ENCODE assay signal across 1 cellular context in the genomic region with DNA sequence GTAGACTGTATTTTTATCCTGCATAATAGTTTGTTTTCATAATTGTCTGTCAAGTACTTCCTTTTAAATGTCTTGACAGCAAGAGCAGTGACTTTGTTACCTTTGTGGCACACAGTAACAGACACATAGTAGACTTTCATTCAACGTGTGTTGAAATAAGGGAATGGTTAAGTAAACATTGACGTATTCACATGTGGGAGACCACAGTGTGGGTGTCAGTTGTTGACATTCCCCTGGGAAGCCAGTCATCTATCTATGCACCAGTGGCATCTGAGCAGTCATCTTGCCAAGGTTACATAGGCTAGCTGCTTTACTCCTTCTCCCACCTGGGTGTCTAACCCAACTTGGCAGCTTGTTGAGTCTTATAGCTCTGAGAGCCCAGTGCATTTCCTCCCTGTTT.
TF ChIP-seq lines count a peak whose summit lies in the region.

No MANE protein-coding gene starts in this region.

TF ChIP-seq in liver, 16 proteins besides CTCF, POLR2A, EP300 and RAD21:
- peak in 1 of 2 donors; percentile 30 for TF ChIP-seq EGR1 (IDR thresholded peaks at IDR 0.05; ENCODE audit: low read depth in 2 of 2)
- TF ChIP-seq, protein P1, sequence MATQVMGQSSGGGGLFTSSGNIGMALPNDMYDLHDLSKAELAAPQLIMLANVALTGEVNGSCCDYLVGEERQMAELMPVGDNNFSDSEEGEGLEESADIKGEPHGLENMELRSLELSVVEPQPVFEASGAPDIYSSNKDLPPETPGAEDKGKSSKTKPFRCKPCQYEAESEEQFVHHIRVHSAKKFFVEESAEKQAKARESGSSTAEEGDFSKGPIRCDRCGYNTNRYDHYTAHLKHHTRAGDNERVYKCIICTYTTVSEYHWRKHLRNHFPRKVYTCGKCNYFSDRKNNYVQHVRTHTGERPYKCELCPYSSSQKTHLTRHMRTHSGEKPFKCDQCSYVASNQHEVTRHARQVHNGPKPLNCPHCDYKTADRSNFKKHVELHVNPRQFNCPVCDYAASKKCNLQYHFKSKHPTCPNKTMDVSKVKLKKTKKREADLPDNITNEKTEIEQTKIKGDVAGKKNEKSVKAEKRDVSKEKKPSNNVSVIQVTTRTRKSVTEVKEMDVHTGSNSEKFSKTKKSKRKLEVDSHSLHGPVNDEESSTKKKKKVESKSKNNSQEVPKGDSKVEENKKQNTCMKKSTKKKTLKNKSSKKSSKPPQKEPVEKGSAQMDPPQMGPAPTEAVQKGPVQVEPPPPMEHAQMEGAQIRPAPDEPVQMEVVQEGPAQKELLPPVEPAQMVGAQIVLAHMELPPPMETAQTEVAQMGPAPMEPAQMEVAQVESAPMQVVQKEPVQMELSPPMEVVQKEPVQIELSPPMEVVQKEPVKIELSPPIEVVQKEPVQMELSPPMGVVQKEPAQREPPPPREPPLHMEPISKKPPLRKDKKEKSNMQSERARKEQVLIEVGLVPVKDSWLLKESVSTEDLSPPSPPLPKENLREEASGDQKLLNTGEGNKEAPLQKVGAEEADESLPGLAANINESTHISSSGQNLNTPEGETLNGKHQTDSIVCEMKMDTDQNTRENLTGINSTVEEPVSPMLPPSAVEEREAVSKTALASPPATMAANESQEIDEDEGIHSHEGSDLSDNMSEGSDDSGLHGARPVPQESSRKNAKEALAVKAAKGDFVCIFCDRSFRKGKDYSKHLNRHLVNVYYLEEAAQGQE (IDR thresholded peaks at IDR 0.05): no peak
- no peak for TF ChIP-seq YY1 (IDR thresholded peaks at IDR 0.05)
- TF ChIP-seq, protein P2, sequence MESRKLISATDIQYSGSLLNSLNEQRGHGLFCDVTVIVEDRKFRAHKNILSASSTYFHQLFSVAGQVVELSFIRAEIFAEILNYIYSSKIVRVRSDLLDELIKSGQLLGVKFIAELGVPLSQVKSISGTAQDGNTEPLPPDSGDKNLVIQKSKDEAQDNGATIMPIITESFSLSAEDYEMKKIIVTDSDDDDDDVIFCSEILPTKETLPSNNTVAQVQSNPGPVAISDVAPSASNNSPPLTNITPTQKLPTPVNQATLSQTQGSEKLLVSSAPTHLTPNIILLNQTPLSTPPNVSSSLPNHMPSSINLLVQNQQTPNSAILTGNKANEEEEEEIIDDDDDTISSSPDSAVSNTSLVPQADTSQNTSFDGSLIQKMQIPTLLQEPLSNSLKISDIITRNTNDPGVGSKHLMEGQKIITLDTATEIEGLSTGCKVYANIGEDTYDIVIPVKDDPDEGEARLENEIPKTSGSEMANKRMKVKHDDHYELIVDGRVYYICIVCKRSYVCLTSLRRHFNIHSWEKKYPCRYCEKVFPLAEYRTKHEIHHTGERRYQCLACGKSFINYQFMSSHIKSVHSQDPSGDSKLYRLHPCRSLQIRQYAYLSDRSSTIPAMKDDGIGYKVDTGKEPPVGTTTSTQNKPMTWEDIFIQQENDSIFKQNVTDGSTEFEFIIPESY (IDR thresholded peaks at IDR 0.05): no peak
- TF ChIP-seq, protein P3, sequence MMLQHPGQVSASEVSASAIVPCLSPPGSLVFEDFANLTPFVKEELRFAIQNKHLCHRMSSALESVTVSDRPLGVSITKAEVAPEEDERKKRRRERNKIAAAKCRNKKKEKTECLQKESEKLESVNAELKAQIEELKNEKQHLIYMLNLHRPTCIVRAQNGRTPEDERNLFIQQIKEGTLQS (IDR thresholded peaks at IDR 0.05): no peak
- TF ChIP-seq HNF4G (IDR thresholded peaks at IDR 0.05): no peak
- TF ChIP-seq, protein P4, sequence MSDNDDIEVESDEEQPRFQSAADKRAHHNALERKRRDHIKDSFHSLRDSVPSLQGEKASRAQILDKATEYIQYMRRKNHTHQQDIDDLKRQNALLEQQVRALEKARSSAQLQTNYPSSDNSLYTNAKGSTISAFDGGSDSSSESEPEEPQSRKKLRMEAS (IDR thresholded peaks at IDR 0.05): no peak
- no peak for TF ChIP-seq GABPA (IDR thresholded peaks at IDR 0.05 in 1 of 2, conservative IDR thresholded peaks at IDR 0.05 in 1 of 2)
- TF ChIP-seq JUND (IDR thresholded peaks at IDR 0.05): no peak
- TF ChIP-seq TAF1 (conservative IDR thresholded peaks at IDR 0.05): no peak
- peak; percentile 83 for TF ChIP-seq FOXA1 (IDR thresholded peaks at IDR 0.05)
- TF ChIP-seq FOXA2 (IDR thresholded peaks at IDR 0.05): peak; percentile 91
- no peak for TF ChIP-seq SP1 (IDR thresholded peaks at IDR 0.05)
- TF ChIP-seq HNF4A (conservative IDR thresholded peaks at IDR 0.05): peak in 1 of 2 donors; percentile 26
- TF ChIP-seq NR2F2 (IDR thresholded peaks at IDR 0.05): no peak
- TF ChIP-seq RXRA (IDR thresholded peaks at IDR 0.05): peak in 1 of 2 donors; percentile 9
